Comparison of ENCODE assay signal across 23 cellular contexts in genomic region chr7:131905574-131905973, GRCh38.
"Had no signal": no experiment of that assay in that cellular context is flagged by ENCODE, and none has a peak within 500 bp of the region (broad histone marks: within the 10 kb centered on the region; RNA-seq: fewer than 3 reads in every experiment).

No MANE protein-coding gene starts in this region.

- H3K36me3 Mint-ChIP-seq: mesothelial cell of epicardium had no signal

- H3K4me1 Mint-ChIP-seq: mesothelial cell of epicardium; naive B cell; natural killer cell; stimulated activated naive B cell treated with anti-CD40 and anti-IgM and Interleukin-4, amounts not matched to agents 10 μg/mL and 1 μg/mL and 100 μg/mL, for 72 hours had no signal

- H3K27ac ChIP-seq: left ventricle myocardium inferior, ovary, skin epidermis, stomach, testis, thyroid gland, transverse colon, upper lobe of left lung, vagina had no signal

- DNase-seq: islet precursor cell; left ventricle myocardium inferior; mesendoderm; naive B cell; natural killer cell; nephron progenitor cell; ovary; right cardiac atrium; stimulated activated CD4-positive, alpha-beta T cell treated with anti-CD3 and anti-CD28 coated beads, Interleukin-12 subunit alpha, Interleukin-12 subunit beta, amount 100 ng/mL, for 4 hours; stimulated activated CD4-positive, alpha-beta T cell treated with anti-CD3 and anti-CD28 coated beads, Interleukin-15, amount 100 ng/mL, for 24 hours; stimulated activated CD4-positive, alpha-beta T cell treated with anti-CD3 and anti-CD28 coated beads, Interleukin-2, amount 100 ng/mL, for 24 hours; stimulated activated CD4-positive, alpha-beta T cell treated with anti-CD3 and anti-CD28 coated beads, Interleukin-4, amount 100 ng/mL, for 1 hour; stimulated activated naive B cell treated with anti-CD40 and anti-IgM and Interleukin-4, amounts not matched to agents 10 μg/mL and 1 μg/mL and 100 μg/mL, for 72 hours; stimulated activated naive CD8-positive, alpha-beta T cell treated with anti-CD3 and anti-CD28 coated beads, Interleukin-15, Interleukin-2, amounts not matched to agents 100 U/mL and 50 U/mL, for 24 hours; stomach; testis; thyroid gland; transverse colon; upper lobe of left lung had no signal

- H3K27ac Mint-ChIP-seq: mesothelial cell of epicardium; naive B cell; natural killer cell; nephron progenitor cell; stimulated activated naive B cell treated with anti-CD40 and anti-IgM and Interleukin-4, amounts not matched to agents 10 μg/mL and 1 μg/mL and 100 μg/mL, for 72 hours had no signal

- H3K9me3 ChIP-seq: testis, thyroid gland, vagina had no signal

- H3K27me3 ChIP-seq: ovary, testis, vagina had no signal

- H3K4me3 ChIP-seq: left ventricle myocardium inferior, lung, ovary, skin epidermis, stomach, testis, thyroid gland, transverse colon, upper lobe of left lung, vagina had no signal

- H3K4me3 Mint-ChIP-seq: mesothelial cell of epicardium; naive B cell; natural killer cell; nephron progenitor cell; stimulated activated naive B cell treated with anti-CD40 and anti-IgM and Interleukin-4, amounts not matched to agents 10 μg/mL and 1 μg/mL and 100 μg/mL, for 72 hours had no signal

- H3K36me3 ChIP-seq: left ventricle myocardium inferior, ovary, stomach, thyroid gland, transverse colon, upper lobe of left lung, vagina had no signal
